ENCODE assay signal across 8 cellular contexts in the genomic region with DNA sequence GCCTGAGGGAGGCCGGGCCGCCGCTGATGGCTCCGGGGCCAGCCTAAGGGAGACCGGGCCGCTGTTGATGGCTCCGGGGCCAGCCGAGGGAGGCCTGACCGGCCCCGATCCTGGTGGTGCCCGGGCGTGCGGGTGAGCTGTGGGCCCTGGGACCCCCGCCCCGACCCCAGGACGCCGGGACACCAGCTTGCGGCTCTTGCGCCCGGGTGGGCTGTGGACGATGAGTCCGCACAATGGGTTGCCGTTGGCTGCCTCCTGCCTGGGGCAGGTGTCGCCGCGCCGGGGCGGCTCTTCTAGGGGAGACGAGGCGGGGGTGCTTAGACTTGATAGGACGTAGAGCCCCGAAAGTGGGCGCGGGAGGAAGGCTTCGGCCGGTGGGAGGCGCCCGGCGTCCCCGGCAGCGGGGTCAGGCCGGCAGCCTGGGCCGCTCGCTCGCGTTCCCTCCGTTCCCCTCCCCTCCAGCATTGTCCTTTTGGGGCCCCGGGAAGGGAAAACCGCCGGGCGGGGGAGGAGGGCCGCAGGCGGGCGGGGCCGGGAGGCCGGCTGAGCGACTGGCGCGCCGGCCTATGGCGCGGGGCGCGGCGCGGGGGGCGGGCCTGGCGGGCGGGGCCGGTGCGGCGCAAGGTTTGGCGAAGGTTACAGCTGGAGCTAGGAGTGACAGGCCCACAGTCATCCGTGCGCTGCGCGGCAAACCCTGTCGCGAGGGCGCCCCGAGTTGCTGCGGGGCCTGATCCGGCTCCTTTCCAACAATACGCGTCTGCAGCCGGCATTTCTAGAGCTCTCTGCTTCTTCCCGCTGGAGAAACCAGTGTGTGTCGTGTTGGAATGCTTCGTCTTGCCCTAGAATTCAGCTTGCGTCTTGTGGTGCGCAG. TPM values are rescaled to one million over a fixed set of nuclear protein-coding genes. Genes with fewer than 3 reads are reported as not detected.
DNase-seq lines count a peak whose midpoint lies in the region; ATAC-seq and TF ChIP-seq lines count a peak whose summit lies in the region.

No MANE protein-coding gene starts in this region.

- peak; percentile 38 for DNase-seq in AG04450 (ENCODE audit: low read depth, low spot score)
- peak; percentile 93 for DNase-seq in NCI-H2196 (lab: John Stamatoyannopoulos, UW; ENCODE audit: unreplicated experiment)
- DNase-seq in activated CD4-positive, CD25-positive, alpha-beta regulatory T cell (lab: John Stamatoyannopoulos, UW) = peak; percentile 69 to 84 (median 74)
- peak in 60 of 61 donors; percentile 45 to 95 (median 88) for DNase-seq in caudate nucleus (lab: John Stamatoyannopoulos, UW)
- DNase-seq in iris pigment epithelial cell (ENCODE audit: low read depth) = peak; percentile 84
- DNase-seq in stimulated activated CD4-positive, alpha-beta T cell treated with anti-CD3 and anti-CD28 coated beads, Interleukin-12 subunit alpha, Interleukin-12 subunit beta, amount 100 ng/mL, for 24 hours (ENCODE audit: low read depth in 2 of 2) = peak; percentile 78 to 83

- CTCF ChIA-PET in AG04450 (lab: Charles Lee) = interaction anchor here (0.8 to 2.0 kb wide), 2 partner anchors 90 to 1157 kb away, joined by 7 to 16 read pairs; no protein-coding TSS in a partner anchor

- H3K4me3 ChIP-seq in AG04450 (ENCODE audit: low read depth, low read length) = peak overlapping the region; percentile 87

- H3K27ac ChIP-seq in AG04450 (ENCODE audit: low read depth, low read length) (peak overlapping the region; percentile 91), caudate nucleus (ENCODE audit: low read depth, low read length) (peak overlapping the region; percentile 95)

- ATAC-seq in GM18861 (IDR thresholded peaks at IDR 0.05; ENCODE audit: unreplicated experiment) = peak; percentile 59
- ATAC-seq in HG03066 (IDR thresholded peaks at IDR 0.05; ENCODE audit: low read depth, unreplicated experiment) = peak; percentile 67

- no peak for TF ChIP-seq CTCF in AG04450 (IDR thresholded peaks at IDR 0.05; ENCODE audit: low read depth, low read length)

- H3K9me3 ChIP-seq in AG04450 (ENCODE audit: control insufficient read depth, insufficient read depth, low read length) = no peaks in the 10 kb centered on the region

- no peaks in the 10 kb centered on the region for H3K27me3 ChIP-seq in AG04450 (ENCODE audit: control insufficient read depth, insufficient read depth, low read length)

- POLR2A ChIA-PET in AG04450 (lab: Yijun Ruan, JAX) = interaction anchor here (1.0 to 1.5 kb wide), 6 partner anchors 10 to 285 kb away, joined by 3 to 6 read pairs (median 3); a partner anchor contains a TSS

RNA-seq across cellular contexts. Expression of a gene that starts 0.8 kb away (rescaled TPM):
- polyA plus RNA-seq in AG04450 (2011; rRNA removed) = 20.9 and 25.0 TPM in 2 replicates
- 15.6 and 22.7 TPM in 2 replicates for polyA minus RNA-seq in AG04450 (2011; rRNA and poly(A)+ RNA removed)

Comparison
In these comparisons a context has a peak if more than half of its experiments do, and no peak if none do; other contexts are left out.
1. Peak in every context shown above with its lines: DNase-seq, ATAC-seq, H3K4me3 ChIP-seq and H3K27ac ChIP-seq.
2. DNase-seq: peak in every context shown above with its lines; median percentile 93 in NCI-H2196; 88 in caudate nucleus; 84 in iris pigment epithelial cell; 80 in stimulated activated CD4-positive, alpha-beta T cell treated with anti-CD3 and anti-CD28 coated beads, Interleukin-12 subunit alpha, Interleukin-12 subunit beta, amount 100 ng/mL, for 24 hours; 74 in activated CD4-positive, CD25-positive, alpha-beta regulatory T cell; 38 in AG04450.